Comparison of ENCODE assay signal across 12 cellular contexts in genomic region chr12:124592481-124593160, GRCh38. TPM values are rescaled to one million over a fixed set of nuclear protein-coding genes. Genes with fewer than 3 reads are reported as not detected.
DNase-seq lines count a peak whose midpoint lies in the region; ATAC-seq and FAIRE-seq lines count a peak whose summit lies in the region.
"Had no signal": no experiment of that assay in that cellular context is flagged by ENCODE, and none has a peak within 500 bp of the region (broad histone marks: within the 10 kb centered on the region; RNA-seq: fewer than 3 reads in every experiment).

No MANE protein-coding gene starts in this region.

- H3K4me3 ChIP-seq in ACC112 (ENCODE audit: low read depth, low read length) (no peak overlapping the region), right cardiac atrium (ENCODE audit: low read length) (no peak overlapping the region)

- H3K27me3 ChIP-seq in ACC112 (ENCODE audit: insufficient read depth, low read length) (no peaks in the 10 kb centered on the region), right cardiac atrium (ENCODE audit: control insufficient read depth, insufficient read depth) (no peaks in the 10 kb centered on the region)

- H3K4me3 Mint-ChIP-seq in activated T-cell treated with anti-CD3 and anti-CD28 coated beads, Interleukin-2, amount 50 U/mL, for 24 hours: no peak overlapping the region
- H3K4me3 Mint-ChIP-seq: activated naive CD4-positive, alpha-beta T cell treated with anti-CD3 and anti-CD28 coated beads, Interleukin-2, amount 50 U/mL, for 24 hours had no signal

- DNase-seq in GM19239 (ENCODE audit: insufficient read length, low spot score) (no peak), NCI-H69 (lab: John Stamatoyannopoulos, UW) (peak; percentile 44), right cardiac atrium (peak in 2 of 3 donors; percentile 47 to 58), RCC 7860 (ENCODE audit: low spot score) (no peak), T-helper 9 cell (no peak)
- DNase-seq in activated T-cell treated with anti-CD3 and anti-CD28 coated beads, Interleukin-2, amount 50 U/mL, for 24 hours: no peak
- DNase-seq: AML-193; NCI-H1436; stimulated activated CD4-positive, alpha-beta T cell treated with anti-CD3 and anti-CD28 coated beads, Interleukin-1b, Interleukin-23, amount 100 ng/mL, for 48 hours had no signal

- no peaks in the 10 kb centered on the region for H3K79me2 ChIP-seq in ACC112 (ENCODE audit: control insufficient read depth, insufficient read depth, low read length, unreplicated experiment)

- FAIRE-seq in GM19239 (lab: Jason Lieb, UNC) (peak; percentile 42), RCC 7860 (lab: Jason Lieb, UNC) (no peak)

- H3K27ac ChIP-seq in ACC112 (ENCODE audit: low read depth, low read length) (peak overlapping the region; percentile 77; the same call in 1 of the 2 replicates), right cardiac atrium (ENCODE audit: low read length) (no peak overlapping the region)

- H3K9me3 ChIP-seq in right cardiac atrium (ENCODE audit: control insufficient read depth, low read length): no peaks in the 10 kb centered on the region

- H3K9me3 Mint-ChIP-seq in activated T-cell treated with anti-CD3 and anti-CD28 coated beads, Interleukin-2, amount 50 U/mL, for 24 hours: peaks cover 5% of the 10 kb centered on the region
- H3K9me3 Mint-ChIP-seq: activated naive CD4-positive, alpha-beta T cell treated with anti-CD3 and anti-CD28 coated beads, Interleukin-2, amount 50 U/mL, for 24 hours had no signal

- H3K4me1 ChIP-seq in ACC112 (ENCODE audit: control insufficient read depth, insufficient read depth, low read length, unreplicated experiment) (peaks cover 21% of the 10 kb centered on the region), right cardiac atrium (ENCODE audit: control insufficient read depth, insufficient read depth, low read length) (no peaks in the 10 kb centered on the region)

- H3K36me3 Mint-ChIP-seq in activated T-cell treated with anti-CD3 and anti-CD28 coated beads, Interleukin-2, amount 50 U/mL, for 24 hours (ENCODE audit: low read depth): no peaks in the 10 kb centered on the region

- H3K4me1 Mint-ChIP-seq in activated T-cell treated with anti-CD3 and anti-CD28 coated beads, Interleukin-2, amount 50 U/mL, for 24 hours (ENCODE audit: low read depth): peaks cover 17% of the 10 kb centered on the region

- no peaks in the 10 kb centered on the region for H3K36me3 ChIP-seq in ACC112 (ENCODE audit: insufficient read depth, low read length)

- H3K27ac Mint-ChIP-seq in activated T-cell treated with anti-CD3 and anti-CD28 coated beads, Interleukin-2, amount 50 U/mL, for 24 hours: no peak overlapping the region

- intact Hi-C loops in right cardiac atrium (cut with DNase I): no loop called here

- WGBS in right cardiac atrium: 68% methylated on average over 21 of the region's 21 CpGs

- peaks cover 6% of the 10 kb centered on the region for H3K27me3 Mint-ChIP-seq in activated T-cell treated with anti-CD3 and anti-CD28 coated beads, Interleukin-2, amount 50 U/mL, for 24 hours
- H3K27me3 Mint-ChIP-seq: activated naive CD4-positive, alpha-beta T cell treated with anti-CD3 and anti-CD28 coated beads, Interleukin-2, amount 50 U/mL, for 24 hours had no signal

- no peak overlapping the region for H2AFZ ChIP-seq in ACC112 (ENCODE audit: low read length, unreplicated experiment)

- peak; percentile 10 to 19 for ATAC-seq in right cardiac atrium
- no peak for ATAC-seq in HG03342 (IDR thresholded peaks at IDR 0.05; ENCODE audit: unreplicated experiment)

RNA-seq across cellular contexts. Expression of gene NCOR2, which starts 25.2 kb away (rescaled TPM):
- total RNA-seq in right cardiac atrium: 100 to 1,000 TPM; 137 to 166 (median 146) TPM
- polyA plus RNA-seq in right cardiac atrium: 66.4 TPM

Comparison
In these comparisons a context has a peak if more than half of its experiments do, and no peak if none do; other contexts are left out.
1. DNase-seq: peak in NCI-H69 (single experiment) and right cardiac atrium (2 of 3); none in GM19239 (single experiment), RCC 7860 (single experiment), T-helper 9 cell (single experiment) and activated T-cell treated with anti-CD3 and anti-CD28 coated beads, Interleukin-2, amount 50 U/mL, for 24 hours (single experiment).